8 cellular contexts compared by ENCODE assay signal in genomic region chr16:85462405-85463227, GRCh38.
DNase-seq lines count a peak whose midpoint lies in the region; ATAC-seq and TF ChIP-seq lines count a peak whose summit lies in the region.

No MANE protein-coding gene starts in this region.

- H3K27me3 ChIP-seq in H7 (ENCODE audit: control insufficient read depth, insufficient read depth, low read length) (peaks cover 19% of the 10 kb centered on the region), vagina (no peaks in the 10 kb centered on the region)

- peaks cover 23% of the 10 kb centered on the region for H3K27me3 Mint-ChIP-seq in activated naive CD8-positive, alpha-beta T cell treated with anti-CD3 and anti-CD28 coated beads, Interleukin-2, amount 50 U/mL, for 24 hours

- H3K4me3 ChIP-seq in H7 (ENCODE audit: insufficient read depth, low read depth, low read length) = peak overlapping the region; percentile 28
- peak overlapping the region; percentile 19 for H3K4me3 ChIP-seq in mesodermal cell (ENCODE audit: extremely low read depth, insufficient read depth, low read length, poor library complexity, severe bottlenecking)
- peak overlapping the region; percentile 41 to 60 for H3K4me3 ChIP-seq in vagina

- peaks cover 31% of the 10 kb centered on the region for H3K4me1 ChIP-seq in mesodermal cell (ENCODE audit: control insufficient read depth, insufficient read depth, low read length, poor library complexity, severe bottlenecking)
- H3K4me1 ChIP-seq in vagina = peaks cover 74% of the 10 kb centered on the region

- ATAC-seq in activated naive CD8-positive, alpha-beta T cell treated with anti-CD3 and anti-CD28 coated beads, Interleukin-2, amount 50 U/mL, for 24 hours = no peak
- no peak for ATAC-seq in HG02973 (IDR thresholded peaks at IDR 0.05; ENCODE audit: unreplicated experiment)

- TF ChIP-seq CTCF in vagina (IDR thresholded peaks at IDR 0.05) = no peak

- TF ChIP-seq POLR2A in vagina (IDR thresholded peaks at IDR 0.05) = no peak

- H3K4me1 Mint-ChIP-seq in activated naive CD8-positive, alpha-beta T cell treated with anti-CD3 and anti-CD28 coated beads, Interleukin-2, amount 50 U/mL, for 24 hours = peaks cover 17% of the 10 kb centered on the region

- 4 to 6% methylated on average over 29 to 38 of the region's 85 CpGs for WGBS in mesodermal cell (ENCODE audit: insufficient coverage in 2 of 2), 2 experiments

- intact Hi-C loops in vagina (cut with DNase I) = no loop called here

- peak overlapping the region; percentile 62 for H3K4me3 Mint-ChIP-seq in activated naive CD8-positive, alpha-beta T cell treated with anti-CD3 and anti-CD28 coated beads, Interleukin-2, amount 50 U/mL, for 24 hours

- H3K27ac ChIP-seq in mesodermal cell (ENCODE audit: low read depth, low read length, severe bottlenecking) = peak overlapping the region; percentile 75
- H3K27ac ChIP-seq in vagina = peak overlapping the region; percentile 78

- no peaks in the 10 kb centered on the region for H3K36me3 ChIP-seq in H7 (replicated peaks; ENCODE audit: control insufficient read depth, insufficient read depth, low read length)
- H3K36me3 ChIP-seq in mesodermal cell (ENCODE audit: control insufficient read depth, insufficient read depth, low read length) = no peaks in the 10 kb centered on the region
- H3K36me3 ChIP-seq in vagina = no peaks in the 10 kb centered on the region

- H3K36me3 Mint-ChIP-seq in activated naive CD8-positive, alpha-beta T cell treated with anti-CD3 and anti-CD28 coated beads, Interleukin-2, amount 50 U/mL, for 24 hours (ENCODE audit: low read depth) = no peaks in the 10 kb centered on the region

- no peaks in the 10 kb centered on the region for H3K9me3 Mint-ChIP-seq in activated naive CD8-positive, alpha-beta T cell treated with anti-CD3 and anti-CD28 coated beads, Interleukin-2, amount 50 U/mL, for 24 hours

- H3K9me3 ChIP-seq in mesodermal cell (ENCODE audit: control insufficient read depth, low read length) (no peaks in the 10 kb centered on the region), vagina (no peaks in the 10 kb centered on the region)

- no peak overlapping the region for H3K27ac Mint-ChIP-seq in activated naive CD8-positive, alpha-beta T cell treated with anti-CD3 and anti-CD28 coated beads, Interleukin-2, amount 50 U/mL, for 24 hours

- peak; percentile 87 for DNase-seq in H7
- peak; percentile 6 for DNase-seq in NCI-H226
- DNase-seq in activated naive CD8-positive, alpha-beta T cell treated with anti-CD3 and anti-CD28 coated beads, Interleukin-2, amount 50 U/mL, for 24 hours = peak; percentile 11
- DNase-seq in vagina (ENCODE audit: extremely low spot score in 2 of 2) = no peak
- DNase-seq in KG1 (lab: John Stamatoyannopoulos, UW) = no peak
- no peak for DNase-seq in GM19238 (ENCODE audit: insufficient read length, low spot score)

Comparison
In these comparisons a context has a peak if more than half of its experiments do, and no peak if none do; other contexts are left out.
1. DNase-seq: peak in H7 (single experiment), NCI-H226 (single experiment) and activated naive CD8-positive, alpha-beta T cell treated with anti-CD3 and anti-CD28 coated beads, Interleukin-2, amount 50 U/mL, for 24 hours (single experiment); none in vagina (0 of 2), KG1 (single experiment) and GM19238 (single experiment).
2. Peak in every context shown above with its lines, with median percentiles within 50 percentile points of each other: H3K4me3 ChIP-seq.